In genomic region chr2:241213567-241213966, GRCh38 we compare ENCODE assay signal across 8 cellular contexts. TPM values are rescaled to one million over a fixed set of nuclear protein-coding genes. Genes with fewer than 3 reads are reported as not detected.
"Had no signal": no experiment of that assay in that cellular context is flagged by ENCODE, and none has a peak within 500 bp of the region (broad histone marks: within the 10 kb centered on the region; RNA-seq: fewer than 3 reads in every experiment).

No MANE protein-coding gene starts in this region.

- ATAC-seq: HCT116 had no signal

- H3K9ac ChIP-seq: GM23248 had no signal

- H3K4me3 ChIP-seq: GM23248, HAP-1 had no signal

- FAIRE-seq: HTR-8/SVneo had no signal

- H3K9me3 ChIP-seq: HAP-1 had no signal

- DNase-seq: GOT3, H7, KBM-7 had no signal

- H3K27ac ChIP-seq: GM23248 had no signal

- H3K36me3 ChIP-seq: HAP-1 had no signal

- H2AFZ ChIP-seq: GM23248 had no signal

RNA-seq across cellular contexts. Expression of gene ANO7, which starts 25.1 kb away (rescaled TPM):
- polyA plus RNA-seq: IgD-negative memory B cell had no signal
